ENCODE assay signal across 34 cellular contexts in genomic region chr10:15091418-15091817, GRCh38. TPM values are rescaled to one million over a fixed set of nuclear protein-coding genes. Genes with fewer than 3 reads are reported as not detected.
"Had no signal": no experiment of that assay in that cellular context is flagged by ENCODE, and none has a peak within 500 bp of the region (broad histone marks: within the 10 kb centered on the region; RNA-seq: fewer than 3 reads in every experiment).

No MANE protein-coding gene starts in this region.

- H3K9me3 Mint-ChIP-seq: activated B cell treated with CpG ODN at 0.5 μM for 24 hours; activated CD4-positive, alpha-beta memory T cell treated with anti-CD3 and anti-CD28 coated beads for 36 hours; activated CD8-positive, alpha-beta T cell treated with anti-CD3 and anti-CD28 coated beads for 36 hours; activated naive CD4-positive, alpha-beta T cell treated with anti-CD3 and anti-CD28 coated beads for 36 hours; activated naive CD4-positive, alpha-beta T cell treated with anti-CD3 and anti-CD28 coated beads, Interleukin-2, amount 50 U/mL, for 72 hours; activated naive CD8-positive, alpha-beta T cell treated with anti-CD3 and anti-CD28 coated beads for 36 hours; activated T-cell treated with anti-CD3 and anti-CD28 coated beads, Interleukin-2, amount 50 U/mL, for 4 hours; activated T-cell treated with anti-CD3 and anti-CD28 coated beads, Interleukin-2, amount 50 U/mL, for 72 hours; activated T-helper 1 cell treated with anti-CD3 and anti-CD28 coated beads, Interleukin-12 subunit alpha, Interleukin-12 subunit beta, Interleukin-2, Interleukin-4 antibody, amounts not matched to agents 30 ng/mL and 10 ng/mL and 1 ng/mL, durations not matched to agents 14 hours and 24 hours and 36 hours; activated T-helper 17 cell treated with anti-CD3 and anti-CD28 coated beads, Interleukin-2, amount 50 U/mL, for 72 hours; T-helper 1 cell treated with Interleukin-12 subunit alpha and Interleukin-12 subunit beta and Interleukin-4 antibody, amounts not matched to agents 30 μg/mL and 1 μg/mL, for 36 hours; T-helper 2 cell treated with Interferon-gamma antibody and Interleukin-4, amounts not matched to agents 5 μg/mL and 100 μg/mL, for 36 hours had no signal

- ATAC-seq: activated CD8-positive, alpha-beta T cell treated with anti-CD3 and anti-CD28 coated beads for 36 hours; activated naive CD4-positive, alpha-beta T cell treated with anti-CD3 and anti-CD28 coated beads, Interleukin-2, amount 50 U/mL, for 72 hours; activated T-cell treated with anti-CD3 and anti-CD28 coated beads, Interleukin-2, amount 50 U/mL, for 4 hours; activated T-cell treated with anti-CD3 and anti-CD28 coated beads, Interleukin-2, amount 50 U/mL, for 72 hours; activated T-helper 17 cell treated with anti-CD3 and anti-CD28 coated beads, Interleukin-2, amount 50 U/mL, for 72 hours; body of pancreas had no signal

- H3K27ac Mint-ChIP-seq: activated B cell treated with CpG ODN at 0.5 μM for 24 hours; activated CD4-positive, alpha-beta memory T cell treated with anti-CD3 and anti-CD28 coated beads for 36 hours; activated CD8-positive, alpha-beta T cell treated with anti-CD3 and anti-CD28 coated beads for 36 hours; activated naive CD4-positive, alpha-beta T cell treated with anti-CD3 and anti-CD28 coated beads for 36 hours; activated naive CD4-positive, alpha-beta T cell treated with anti-CD3 and anti-CD28 coated beads, Interleukin-2, amount 50 U/mL, for 72 hours; activated naive CD8-positive, alpha-beta T cell treated with anti-CD3 and anti-CD28 coated beads for 36 hours; activated T-cell treated with anti-CD3 and anti-CD28 coated beads, Interleukin-2, amount 50 U/mL, for 72 hours; activated T-helper 1 cell treated with anti-CD3 and anti-CD28 coated beads, Interleukin-12 subunit alpha, Interleukin-12 subunit beta, Interleukin-2, Interleukin-4 antibody, amounts not matched to agents 30 ng/mL and 10 ng/mL and 1 ng/mL, durations not matched to agents 14 hours and 24 hours and 36 hours; activated T-helper 17 cell treated with anti-CD3 and anti-CD28 coated beads, Interleukin-2, amount 50 U/mL, for 72 hours; T-helper 1 cell treated with Interleukin-12 subunit alpha and Interleukin-12 subunit beta and Interleukin-4 antibody, amounts not matched to agents 30 μg/mL and 1 μg/mL, for 36 hours; T-helper 2 cell treated with Interferon-gamma antibody and Interleukin-4, amounts not matched to agents 5 μg/mL and 100 μg/mL, for 36 hours had no signal

- H3K4me3 ChIP-seq: adrenal gland, body of pancreas, breast epithelium had no signal

- H3K27me3 Mint-ChIP-seq: activated CD4-positive, alpha-beta memory T cell treated with anti-CD3 and anti-CD28 coated beads for 36 hours; activated CD8-positive, alpha-beta T cell treated with anti-CD3 and anti-CD28 coated beads for 36 hours; activated naive CD8-positive, alpha-beta T cell treated with anti-CD3 and anti-CD28 coated beads for 36 hours; activated T-helper 17 cell treated with anti-CD3 and anti-CD28 coated beads, Interleukin-2, amount 50 U/mL, for 72 hours had no signal

- H3K4me3 Mint-ChIP-seq: activated B cell treated with CpG ODN at 0.5 μM for 24 hours; activated CD4-positive, alpha-beta memory T cell treated with anti-CD3 and anti-CD28 coated beads for 36 hours; activated CD8-positive, alpha-beta T cell treated with anti-CD3 and anti-CD28 coated beads for 36 hours; activated naive CD4-positive, alpha-beta T cell treated with anti-CD3 and anti-CD28 coated beads for 36 hours; activated naive CD8-positive, alpha-beta T cell treated with anti-CD3 and anti-CD28 coated beads for 36 hours; activated T-cell treated with anti-CD3 and anti-CD28 coated beads, Interleukin-2, amount 50 U/mL, for 4 hours; activated T-cell treated with anti-CD3 and anti-CD28 coated beads, Interleukin-2, amount 50 U/mL, for 72 hours; activated T-helper 1 cell treated with anti-CD3 and anti-CD28 coated beads, Interleukin-12 subunit alpha, Interleukin-12 subunit beta, Interleukin-2, Interleukin-4 antibody, amounts not matched to agents 30 ng/mL and 10 ng/mL and 1 ng/mL, durations not matched to agents 14 hours and 24 hours and 36 hours; activated T-helper 17 cell treated with anti-CD3 and anti-CD28 coated beads, Interleukin-2, amount 50 U/mL, for 72 hours; T-helper 1 cell treated with Interleukin-12 subunit alpha and Interleukin-12 subunit beta and Interleukin-4 antibody, amounts not matched to agents 30 μg/mL and 1 μg/mL, for 36 hours; T-helper 2 cell treated with Interferon-gamma antibody and Interleukin-4, amounts not matched to agents 5 μg/mL and 100 μg/mL, for 36 hours had no signal

- H3K27ac ChIP-seq: adrenal gland, body of pancreas, brain microvascular endothelial cell, breast epithelium, VCaP had no signal

- DNase-seq: activated B cell treated with CpG ODN at 0.5 μM for 24 hours; activated CD4-positive, alpha-beta memory T cell treated with anti-CD3 and anti-CD28 coated beads for 36 hours; activated CD4-positive, alpha-beta T cell treated with anti-CD3 and anti-CD28 coated beads for 4 hours; activated CD4-positive, alpha-beta T cell treated with anti-CD3 and anti-CD28 coated beads, Interleukin-2, amount 50 U/mL, for 1 hour; activated CD4-positive, alpha-beta T cell treated with anti-CD3 and anti-CD28 coated beads, Interleukin-2, amount 50 U/mL, for 4 hours; activated CD4-positive, CD25-positive, alpha-beta regulatory T cell treated with anti-CD3 and anti-CD28 coated beads, Interleukin-2, amount 50 U/mL, for 72 hours; activated CD8-positive, alpha-beta memory T cell treated with anti-CD3 and anti-CD28 coated beads, Interleukin-2, amount 50 U/mL, for 4 hours; activated CD8-positive, alpha-beta T cell treated with anti-CD3 and anti-CD28 coated beads for 36 hours; activated effector memory CD4-positive, alpha-beta T cell treated with anti-CD3 and anti-CD28 coated beads, Interleukin-2, amount 50 U/mL, for 16 hours; activated gamma-delta T cell treated with Interleukin-2 at 50 U/mL for 16 hours; activated naive CD4-positive, alpha-beta T cell; activated naive CD4-positive, alpha-beta T cell treated with anti-CD3 and anti-CD28 coated beads for 36 hours; activated naive CD4-positive, alpha-beta T cell treated with anti-CD3 and anti-CD28 coated beads, Interleukin-2, amount 50 U/mL, for 16 hours; activated naive CD8-positive, alpha-beta T cell treated with anti-CD3 and anti-CD28 coated beads for 36 hours; activated T-cell treated with anti-CD3 and anti-CD28 coated beads for 4 hours; activated T-cell treated with anti-CD3 and anti-CD28 coated beads, Interleukin-2, amount 50 U/mL, for 1 hour; activated T-cell treated with anti-CD3 and anti-CD28 coated beads, Interleukin-2, amount 50 U/mL, for 4 hours; activated T-cell treated with anti-CD3 and anti-CD28 coated beads, Interleukin-2, amount 50 U/mL, for 72 hours; adrenal gland; amniotic stem cell; aorta; body of pancreas; brain microvascular endothelial cell; central memory CD4-positive, alpha-beta T cell; T-helper 1 cell; T-helper 2 cell; T-helper 9 cell had no signal

- H3K9me3 ChIP-seq: adrenal gland, body of pancreas, breast epithelium had no signal

- H3K36me3 Mint-ChIP-seq: activated CD4-positive, alpha-beta memory T cell treated with anti-CD3 and anti-CD28 coated beads for 36 hours; activated naive CD4-positive, alpha-beta T cell treated with anti-CD3 and anti-CD28 coated beads, Interleukin-2, amount 50 U/mL, for 72 hours; activated naive CD8-positive, alpha-beta T cell treated with anti-CD3 and anti-CD28 coated beads for 36 hours had no signal

- H3K27me3 ChIP-seq: adrenal gland, body of pancreas, brain microvascular endothelial cell, breast epithelium had no signal

- H3K36me3 ChIP-seq: adrenal gland, brain microvascular endothelial cell, breast epithelium had no signal

RNA-seq across cellular contexts. Expression of gene ACBD7, which starts 2.8 kb away (rescaled TPM):
- polyA plus RNA-seq: aorta had no signal
